Comparison of ENCODE assay signal across 26 cellular contexts in the genomic region with DNA sequence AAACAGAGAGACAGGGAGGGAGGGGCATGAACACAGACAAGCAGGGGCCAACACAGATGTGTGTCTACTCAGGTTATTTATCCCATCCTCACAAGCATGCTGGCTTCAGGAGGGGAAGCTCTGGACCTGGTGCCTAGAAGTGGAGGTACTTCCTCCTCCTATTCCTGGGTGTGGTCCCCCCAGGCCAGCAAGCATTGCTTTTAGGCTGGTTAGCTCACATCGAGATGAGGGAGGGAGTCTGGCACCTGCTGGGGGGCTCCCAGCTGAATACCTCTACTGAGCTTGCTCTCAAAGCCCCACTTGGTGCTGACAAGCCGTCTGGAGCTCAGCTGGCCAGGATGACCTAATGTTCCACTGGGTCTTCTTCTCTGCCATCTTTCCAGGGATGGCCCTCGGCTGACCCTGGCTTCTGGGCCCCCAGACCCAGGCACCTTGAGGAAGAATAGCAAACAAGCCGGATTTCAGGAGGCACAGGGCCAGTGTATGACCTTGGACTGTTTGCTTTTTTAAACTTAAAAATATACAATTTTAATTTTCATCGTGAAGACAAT.
"Had no signal": no experiment of that assay in that cellular context is flagged by ENCODE, and none has a peak within 500 bp of the region (broad histone marks: within the 10 kb centered on the region; RNA-seq: fewer than 3 reads in every experiment).

No MANE protein-coding gene starts in this region.

- H3K4me3 Mint-ChIP-seq: activated naive CD8-positive, alpha-beta T cell; nephron progenitor cell; stimulated activated naive B cell treated with anti-CD40 and anti-IgM and Interleukin-4, amounts not matched to agents 10 μg/mL and 1 μg/mL and 100 μg/mL, for 72 hours had no signal

- DNase-seq: activated CD4-positive, alpha-beta T cell treated with anti-CD3 and anti-CD28 coated beads, Interleukin-2, amount 50 U/mL, for 48 hours; activated CD8-positive, alpha-beta memory T cell treated with anti-CD3 and anti-CD28 coated beads for 24 hours; activated effector memory CD4-positive, alpha-beta T cell treated with Interleukin-2 at 50 U/mL for 16 hours; activated naive CD4-positive, alpha-beta T cell treated with Interleukin-2 at 50 U/mL for 16 hours; aorta; body of pancreas; foreskin keratinocyte; heart left ventricle; nephron progenitor cell; stimulated activated CD4-positive, alpha-beta T cell treated with anti-CD3 and anti-CD28 coated beads, Interleukin-15, amount 100 ng/mL, for 24 hours; stimulated activated CD4-positive, alpha-beta T cell treated with anti-CD3 and anti-CD28 coated beads, Interleukin-2, amount 100 ng/mL, for 24 hours; stimulated activated naive B cell treated with anti-CD40 and anti-IgM and Interleukin-4, amounts not matched to agents 10 μg/mL and 1 μg/mL and 100 μg/mL, for 72 hours; stomach; T1000; thyroid gland; upper lobe of left lung; WERI-Rb-1 had no signal

- H3K9me3 ChIP-seq: body of pancreas, esophagus muscularis mucosa, heart left ventricle, lower lobe of right lung, pancreas, prostate gland, stomach, thyroid gland, upper lobe of left lung, vagina had no signal

- H3K9me3 Mint-ChIP-seq: nephron progenitor cell; stimulated activated naive B cell treated with anti-CD40 and anti-IgM and Interleukin-4, amounts not matched to agents 10 μg/mL and 1 μg/mL and 100 μg/mL, for 72 hours had no signal

- H3K36me3 Mint-ChIP-seq: activated naive CD8-positive, alpha-beta T cell; stimulated activated naive B cell treated with anti-CD40 and anti-IgM and Interleukin-4, amounts not matched to agents 10 μg/mL and 1 μg/mL and 100 μg/mL, for 72 hours had no signal

- ATAC-seq: activated CD4-positive, CD25-positive, alpha-beta regulatory T cell treated with anti-CD3 and anti-CD28 coated beads, Interleukin-2, amount 50 U/mL, for 24 hours; body of pancreas; foreskin keratinocyte; heart left ventricle; left lobe of liver; lower lobe of right lung; pancreas; stimulated activated naive B cell treated with anti-CD40 and anti-IgM and Interleukin-4, amounts not matched to agents 10 μg/mL and 1 μg/mL and 100 μg/mL, for 72 hours had no signal

- H3K4me1 ChIP-seq: body of pancreas, esophagus muscularis mucosa, foreskin keratinocyte, lower lobe of right lung, pancreas, prostate gland, upper lobe of left lung, vagina had no signal

- H3K4me2 ChIP-seq: smooth muscle cell had no signal

- H3K27ac Mint-ChIP-seq: activated naive CD8-positive, alpha-beta T cell; nephron progenitor cell; stimulated activated naive B cell treated with anti-CD40 and anti-IgM and Interleukin-4, amounts not matched to agents 10 μg/mL and 1 μg/mL and 100 μg/mL, for 72 hours had no signal

- H3K27ac ChIP-seq: body of pancreas, esophagus muscularis mucosa, foreskin keratinocyte, heart left ventricle, lower lobe of right lung, pancreas, prostate gland, stomach, thyroid gland, upper lobe of left lung, vagina, WERI-Rb-1 had no signal

- H3K27me3 ChIP-seq: body of pancreas, pancreas, thyroid gland, upper lobe of left lung, vagina had no signal

- H3K36me3 ChIP-seq: esophagus muscularis mucosa, heart left ventricle, lower lobe of right lung, pancreas, prostate gland, stomach, thyroid gland, upper lobe of left lung, vagina, WERI-Rb-1 had no signal

- H3K4me3 ChIP-seq: body of pancreas, esophagus muscularis mucosa, heart left ventricle, lower lobe of right lung, pancreas, prostate gland, smooth muscle cell, stomach, thyroid gland, upper lobe of left lung, vagina had no signal
